Comparison of ENCODE assay signal across 1 cellular context in genomic region chr6:147159536-147160374, GRCh38.
TF ChIP-seq lines count a peak whose summit lies in the region.

No MANE protein-coding gene starts in this region.

TF ChIP-seq in K562, 482 proteins besides CTCF, POLR2A, EP300 and RAD21 (continued from another document and continues in another):
- TF ChIP-seq, protein P1, sequence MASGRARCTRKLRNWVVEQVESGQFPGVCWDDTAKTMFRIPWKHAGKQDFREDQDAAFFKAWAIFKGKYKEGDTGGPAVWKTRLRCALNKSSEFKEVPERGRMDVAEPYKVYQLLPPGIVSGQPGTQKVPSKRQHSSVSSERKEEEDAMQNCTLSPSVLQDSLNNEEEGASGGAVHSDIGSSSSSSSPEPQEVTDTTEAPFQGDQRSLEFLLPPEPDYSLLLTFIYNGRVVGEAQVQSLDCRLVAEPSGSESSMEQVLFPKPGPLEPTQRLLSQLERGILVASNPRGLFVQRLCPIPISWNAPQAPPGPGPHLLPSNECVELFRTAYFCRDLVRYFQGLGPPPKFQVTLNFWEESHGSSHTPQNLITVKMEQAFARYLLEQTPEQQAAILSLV (tag; IDR thresholded peaks at IDR 0.05) = 0 out of 2 replicates have a peak, but pooled peaks have one; percentile 22
- no peak for TF ChIP-seq KLF10 (CRISPR knock-in tag; IDR thresholded peaks at IDR 0.05)
- TF ChIP-seq, protein P2, sequence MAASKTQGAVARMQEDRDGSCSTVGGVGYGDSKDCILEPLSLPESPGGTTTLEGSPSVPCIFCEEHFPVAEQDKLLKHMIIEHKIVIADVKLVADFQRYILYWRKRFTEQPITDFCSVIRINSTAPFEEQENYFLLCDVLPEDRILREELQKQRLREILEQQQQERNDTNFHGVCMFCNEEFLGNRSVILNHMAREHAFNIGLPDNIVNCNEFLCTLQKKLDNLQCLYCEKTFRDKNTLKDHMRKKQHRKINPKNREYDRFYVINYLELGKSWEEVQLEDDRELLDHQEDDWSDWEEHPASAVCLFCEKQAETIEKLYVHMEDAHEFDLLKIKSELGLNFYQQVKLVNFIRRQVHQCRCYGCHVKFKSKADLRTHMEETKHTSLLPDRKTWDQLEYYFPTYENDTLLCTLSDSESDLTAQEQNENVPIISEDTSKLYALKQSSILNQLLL (CRISPR knock-in tag; IDR thresholded peaks at IDR 0.05; ENCODE audit: borderline replicate concordance) = no peak
- TF ChIP-seq CSDE1 (IDR thresholded peaks at IDR 0.05) = peak in 1 of 2 experiments; percentile 74; a peak in 1 of 4 replicates
- TF ChIP-seq SMARCA4 (IDR thresholded peaks at IDR 0.05) = peak; percentile 76
- TF ChIP-seq DACH1 (IDR thresholded peaks at IDR 0.05; ENCODE audit: partially characterized antibody) = no peak
- peak; percentile 29; the same call in 1 of the 2 replicates for TF ChIP-seq TEAD2 (tag; IDR thresholded peaks at IDR 0.05)
- no peak for TF ChIP-seq ZNF740 (CRISPR knock-in tag; IDR thresholded peaks at IDR 0.05)
- peak in 1 of 2 experiments; percentile 45; a peak in 1 of 4 replicates for TF ChIP-seq ZNF740 (tag; IDR thresholded peaks at IDR 0.05)
- TF ChIP-seq SRSF7 (optimal IDR thresholded peaks at IDR 0.05; ENCODE audit: low read depth, low read length) = no peak
- TF ChIP-seq RBM14 (IDR thresholded peaks at IDR 0.05; ENCODE audit: borderline replicate concordance, insufficient read depth, low read depth, low read length) = no peak
- TF ChIP-seq ATF2 (CRISPR knock-in tag; IDR thresholded peaks at IDR 0.05) = no peak
- TF ChIP-seq, protein P3, sequence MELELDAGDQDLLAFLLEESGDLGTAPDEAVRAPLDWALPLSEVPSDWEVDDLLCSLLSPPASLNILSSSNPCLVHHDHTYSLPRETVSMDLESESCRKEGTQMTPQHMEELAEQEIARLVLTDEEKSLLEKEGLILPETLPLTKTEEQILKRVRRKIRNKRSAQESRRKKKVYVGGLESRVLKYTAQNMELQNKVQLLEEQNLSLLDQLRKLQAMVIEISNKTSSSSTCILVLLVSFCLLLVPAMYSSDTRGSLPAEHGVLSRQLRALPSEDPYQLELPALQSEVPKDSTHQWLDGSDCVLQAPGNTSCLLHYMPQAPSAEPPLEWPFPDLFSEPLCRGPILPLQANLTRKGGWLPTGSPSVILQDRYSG (tag; conservative IDR thresholded peaks at IDR 0.05; ENCODE audit: low read depth) = 0 out of 2 replicates have a peak, but pooled peaks have one; percentile 44
- TF ChIP-seq, protein P4, sequence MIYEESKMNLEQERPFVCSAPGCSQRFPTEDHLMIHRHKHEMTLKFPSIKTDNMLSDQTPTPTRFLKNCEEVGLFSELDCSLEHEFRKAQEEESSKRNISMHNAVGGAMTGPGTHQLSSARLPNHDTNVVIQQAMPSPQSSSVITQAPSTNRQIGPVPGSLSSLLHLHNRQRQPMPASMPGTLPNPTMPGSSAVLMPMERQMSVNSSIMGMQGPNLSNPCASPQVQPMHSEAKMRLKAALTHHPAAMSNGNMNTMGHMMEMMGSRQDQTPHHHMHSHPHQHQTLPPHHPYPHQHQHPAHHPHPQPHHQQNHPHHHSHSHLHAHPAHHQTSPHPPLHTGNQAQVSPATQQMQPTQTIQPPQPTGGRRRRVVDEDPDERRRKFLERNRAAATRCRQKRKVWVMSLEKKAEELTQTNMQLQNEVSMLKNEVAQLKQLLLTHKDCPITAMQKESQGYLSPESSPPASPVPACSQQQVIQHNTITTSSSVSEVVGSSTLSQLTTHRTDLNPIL (CRISPR knock-in tag; IDR thresholded peaks at IDR 0.05) = no peak
- TF ChIP-seq MEIS2 (IDR thresholded peaks at IDR 0.05; ENCODE audit: partially characterized antibody) = peak; percentile 81
- TF ChIP-seq, protein P5, sequence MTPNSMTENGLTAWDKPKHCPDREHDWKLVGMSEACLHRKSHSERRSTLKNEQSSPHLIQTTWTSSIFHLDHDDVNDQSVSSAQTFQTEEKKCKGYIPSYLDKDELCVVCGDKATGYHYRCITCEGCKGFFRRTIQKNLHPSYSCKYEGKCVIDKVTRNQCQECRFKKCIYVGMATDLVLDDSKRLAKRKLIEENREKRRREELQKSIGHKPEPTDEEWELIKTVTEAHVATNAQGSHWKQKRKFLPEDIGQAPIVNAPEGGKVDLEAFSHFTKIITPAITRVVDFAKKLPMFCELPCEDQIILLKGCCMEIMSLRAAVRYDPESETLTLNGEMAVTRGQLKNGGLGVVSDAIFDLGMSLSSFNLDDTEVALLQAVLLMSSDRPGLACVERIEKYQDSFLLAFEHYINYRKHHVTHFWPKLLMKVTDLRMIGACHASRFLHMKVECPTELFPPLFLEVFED (CRISPR knock-in tag; conservative IDR thresholded peaks at IDR 0.05) = no peak; the same call in 1 of the 2 replicates
- TF ChIP-seq, protein P6, sequence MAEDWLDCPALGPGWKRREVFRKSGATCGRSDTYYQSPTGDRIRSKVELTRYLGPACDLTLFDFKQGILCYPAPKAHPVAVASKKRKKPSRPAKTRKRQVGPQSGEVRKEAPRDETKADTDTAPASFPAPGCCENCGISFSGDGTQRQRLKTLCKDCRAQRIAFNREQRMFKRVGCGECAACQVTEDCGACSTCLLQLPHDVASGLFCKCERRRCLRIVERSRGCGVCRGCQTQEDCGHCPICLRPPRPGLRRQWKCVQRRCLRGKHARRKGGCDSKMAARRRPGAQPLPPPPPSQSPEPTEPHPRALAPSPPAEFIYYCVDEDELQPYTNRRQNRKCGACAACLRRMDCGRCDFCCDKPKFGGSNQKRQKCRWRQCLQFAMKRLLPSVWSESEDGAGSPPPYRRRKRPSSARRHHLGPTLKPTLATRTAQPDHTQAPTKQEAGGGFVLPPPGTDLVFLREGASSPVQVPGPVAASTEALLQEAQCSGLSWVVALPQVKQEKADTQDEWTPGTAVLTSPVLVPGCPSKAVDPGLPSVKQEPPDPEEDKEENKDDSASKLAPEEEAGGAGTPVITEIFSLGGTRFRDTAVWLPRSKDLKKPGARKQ (CRISPR knock-in tag; IDR thresholded peaks at IDR 0.05) = peak; percentile 73; the same call in 1 of the 2 replicates
- peak; percentile 52 for TF ChIP-seq CTBP1 (IDR thresholded peaks at IDR 0.05; ENCODE audit: borderline replicate concordance)
- peak; percentile 64; the same call in 1 of the 2 replicates for TF ChIP-seq CBFA2T3 (IDR thresholded peaks at IDR 0.05)
- no peak for TF ChIP-seq GMEB1 (CRISPR knock-in tag; IDR thresholded peaks at IDR 0.05)
- TF ChIP-seq CBX8 (IDR thresholded peaks at IDR 0.05; ENCODE audit: borderline replicate concordance, extremely low read depth, low read depth, low read length, poor library complexity, severe bottlenecking) = no peak
- no peak for TF ChIP-seq PBX2 (CRISPR knock-in tag; IDR thresholded peaks at IDR 0.05; ENCODE audit: low read depth)
- TF ChIP-seq PBX2 (tag; conservative IDR thresholded peaks at IDR 0.05; ENCODE audit: low read depth) = peak; percentile 67; the same call in 1 of the 2 replicates
- no peak for TF ChIP-seq ZSCAN29 (IDR thresholded peaks at IDR 0.05)
- TF ChIP-seq ARID1B (IDR thresholded peaks at IDR 0.05) = peak; percentile 81
- peak; percentile 49 for TF ChIP-seq CXXC5 (CRISPR knock-in tag; IDR thresholded peaks at IDR 0.05)
- TF ChIP-seq, protein P7, sequence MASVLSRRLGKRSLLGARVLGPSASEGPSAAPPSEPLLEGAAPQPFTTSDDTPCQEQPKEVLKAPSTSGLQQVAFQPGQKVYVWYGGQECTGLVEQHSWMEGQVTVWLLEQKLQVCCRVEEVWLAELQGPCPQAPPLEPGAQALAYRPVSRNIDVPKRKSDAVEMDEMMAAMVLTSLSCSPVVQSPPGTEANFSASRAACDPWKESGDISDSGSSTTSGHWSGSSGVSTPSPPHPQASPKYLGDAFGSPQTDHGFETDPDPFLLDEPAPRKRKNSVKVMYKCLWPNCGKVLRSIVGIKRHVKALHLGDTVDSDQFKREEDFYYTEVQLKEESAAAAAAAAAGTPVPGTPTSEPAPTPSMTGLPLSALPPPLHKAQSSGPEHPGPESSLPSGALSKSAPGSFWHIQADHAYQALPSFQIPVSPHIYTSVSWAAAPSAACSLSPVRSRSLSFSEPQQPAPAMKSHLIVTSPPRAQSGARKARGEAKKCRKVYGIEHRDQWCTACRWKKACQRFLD (CRISPR knock-in tag; IDR thresholded peaks at IDR 0.05) = peak; percentile 82
- TF ChIP-seq FOS (IDR thresholded peaks at IDR 0.05; ENCODE audit: extremely low read depth, insufficient read length) = no peak
- no peak for TF ChIP-seq NR4A1 (CRISPR knock-in tag; IDR thresholded peaks at IDR 0.05)
- no peak for TF ChIP-seq NR4A1 (tag; IDR thresholded peaks at IDR 0.05)
- TF ChIP-seq, protein P8, sequence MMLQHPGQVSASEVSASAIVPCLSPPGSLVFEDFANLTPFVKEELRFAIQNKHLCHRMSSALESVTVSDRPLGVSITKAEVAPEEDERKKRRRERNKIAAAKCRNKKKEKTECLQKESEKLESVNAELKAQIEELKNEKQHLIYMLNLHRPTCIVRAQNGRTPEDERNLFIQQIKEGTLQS (IDR thresholded peaks at IDR 0.05) = no peak
- TF ChIP-seq, protein P8 (CRISPR knock-in tag; conservative IDR thresholded peaks at IDR 0.05) = no peak
- peak; percentile 7 to 49; a peak in 1 of 4 replicates for TF ChIP-seq FOXK2 (conservative IDR thresholded peaks at IDR 0.05 in 1 of 2, IDR thresholded peaks at IDR 0.05 in 1 of 2; ENCODE audit: low read depth in 2 of 2)
- TF ChIP-seq CHD1 (IDR thresholded peaks at IDR 0.05; ENCODE audit: low read length) = peak; percentile 35
- TF ChIP-seq, protein P9, sequence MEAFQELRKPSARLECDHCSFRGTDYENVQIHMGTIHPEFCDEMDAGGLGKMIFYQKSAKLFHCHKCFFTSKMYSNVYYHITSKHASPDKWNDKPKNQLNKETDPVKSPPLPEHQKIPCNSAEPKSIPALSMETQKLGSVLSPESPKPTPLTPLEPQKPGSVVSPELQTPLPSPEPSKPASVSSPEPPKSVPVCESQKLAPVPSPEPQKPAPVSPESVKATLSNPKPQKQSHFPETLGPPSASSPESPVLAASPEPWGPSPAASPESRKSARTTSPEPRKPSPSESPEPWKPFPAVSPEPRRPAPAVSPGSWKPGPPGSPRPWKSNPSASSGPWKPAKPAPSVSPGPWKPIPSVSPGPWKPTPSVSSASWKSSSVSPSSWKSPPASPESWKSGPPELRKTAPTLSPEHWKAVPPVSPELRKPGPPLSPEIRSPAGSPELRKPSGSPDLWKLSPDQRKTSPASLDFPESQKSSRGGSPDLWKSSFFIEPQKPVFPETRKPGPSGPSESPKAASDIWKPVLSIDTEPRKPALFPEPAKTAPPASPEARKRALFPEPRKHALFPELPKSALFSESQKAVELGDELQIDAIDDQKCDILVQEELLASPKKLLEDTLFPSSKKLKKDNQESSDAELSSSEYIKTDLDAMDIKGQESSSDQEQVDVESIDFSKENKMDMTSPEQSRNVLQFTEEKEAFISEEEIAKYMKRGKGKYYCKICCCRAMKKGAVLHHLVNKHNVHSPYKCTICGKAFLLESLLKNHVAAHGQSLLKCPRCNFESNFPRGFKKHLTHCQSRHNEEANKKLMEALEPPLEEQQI (IDR thresholded peaks at IDR 0.05) = peak; percentile 59; the same call in 1 of the 2 replicates
- peak; percentile 54; the same call in 1 of the 2 replicates for TF ChIP-seq KLF6 (CRISPR knock-in tag; IDR thresholded peaks at IDR 0.05; ENCODE audit: borderline replicate concordance)
- 0 out of 2 replicates have a peak, but pooled peaks have one; percentile 32 for TF ChIP-seq ZNF79 (CRISPR knock-in tag; IDR thresholded peaks at IDR 0.05; ENCODE audit: low read depth)
- TF ChIP-seq MTA3 (IDR thresholded peaks at IDR 0.05; ENCODE audit: borderline replicate concordance) = peak; percentile 64
- 0 out of 2 replicates have a peak, but pooled peaks have one; percentile 8 for TF ChIP-seq SMAD3 (CRISPR knock-in tag; conservative IDR thresholded peaks at IDR 0.05)
- TF ChIP-seq CBFA2T2 (conservative IDR thresholded peaks at IDR 0.05) = no peak
